ENCODE assay signal across 13 cellular contexts in the genomic region with DNA sequence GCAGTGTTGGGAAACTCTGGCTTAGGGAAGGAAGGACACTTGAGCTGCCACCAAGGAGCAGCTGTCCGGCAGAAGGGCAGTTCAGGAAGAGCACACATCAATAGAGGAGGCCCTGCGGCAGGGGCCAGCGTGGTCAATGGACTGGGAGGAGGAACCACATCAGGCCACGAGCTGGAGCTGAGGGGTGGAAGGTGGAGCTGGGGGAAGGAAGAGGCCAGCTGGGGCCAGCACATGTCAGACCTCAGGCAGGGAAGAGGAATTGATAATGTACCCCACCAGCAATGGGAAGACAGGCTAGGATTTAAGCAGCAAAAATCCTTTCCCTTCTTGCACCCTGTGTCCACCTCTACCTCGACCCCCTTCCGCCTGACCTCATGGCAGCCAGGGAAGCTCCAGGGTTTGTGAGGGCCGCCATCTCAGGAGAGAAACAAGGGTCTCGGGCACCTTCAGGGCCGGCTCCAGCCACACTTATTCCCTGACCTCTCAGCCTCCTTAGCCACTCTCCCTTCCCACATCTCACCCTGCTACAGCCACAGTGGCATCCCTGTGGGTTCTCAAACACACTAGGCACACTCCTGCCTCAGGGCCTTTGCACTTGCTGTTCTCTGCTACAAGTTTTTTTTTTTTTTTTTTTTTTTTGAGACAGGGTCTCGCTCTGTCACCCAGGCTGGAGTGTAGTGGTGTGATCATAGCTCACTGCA.
DNase-seq lines count a peak whose midpoint lies in the region; ATAC-seq lines count a peak whose summit lies in the region.
"Had no signal": no experiment of that assay in that cellular context is flagged by ENCODE, and none has a peak within 500 bp of the region (broad histone marks: within the 10 kb centered on the region; RNA-seq: fewer than 3 reads in every experiment).

No MANE protein-coding gene starts in this region.

- H3K4me3 Mint-ChIP-seq in activated T-cell treated with anti-CD3 and anti-CD28 coated beads, Interleukin-2, amount 50 U/mL, for 4 hours = peak overlapping the region; percentile 78
- peak overlapping the region; percentile 70 for H3K4me3 Mint-ChIP-seq in activated CD4-positive, alpha-beta memory T cell treated with anti-CD3 and anti-CD28 coated beads for 36 hours
- H3K4me3 Mint-ChIP-seq in immature natural killer cell = peak overlapping the region; percentile 74 to 80 (median 79)
- peak overlapping the region; percentile 17 to 69 for H3K4me3 Mint-ChIP-seq in stimulated activated naive B cell treated with anti-CD40 and anti-IgM and Interleukin-4, amounts not matched to agents 10 μg/mL and 1 μg/mL and 100 μg/mL, for 72 hours

- intact Hi-C loops in activated CD4-positive, alpha-beta memory T cell treated with anti-CD3 and anti-CD28 coated beads for 36 hours (cut with micrococcal nuclease) = no loop called here

- no peaks in the 10 kb centered on the region for H3K27me3 Mint-ChIP-seq in activated T-cell treated with anti-CD3 and anti-CD28 coated beads, Interleukin-2, amount 50 U/mL, for 4 hours (ENCODE audit: low read depth)
- no peaks in the 10 kb centered on the region for H3K27me3 Mint-ChIP-seq in activated CD4-positive, alpha-beta memory T cell treated with anti-CD3 and anti-CD28 coated beads for 36 hours
- H3K27me3 Mint-ChIP-seq in immature natural killer cell (ENCODE audit: low read depth in 3 of 3) = peaks cover 0 to 8% (median 3%) of the 10 kb centered on the region in 3 donors
- no peaks in the 10 kb centered on the region for H3K27me3 Mint-ChIP-seq in stimulated activated naive B cell treated with anti-CD40 and anti-IgM and Interleukin-4, amounts not matched to agents 10 μg/mL and 1 μg/mL and 100 μg/mL, for 72 hours

- H3K36me3 Mint-ChIP-seq in activated T-cell treated with anti-CD3 and anti-CD28 coated beads, Interleukin-2, amount 50 U/mL, for 4 hours (ENCODE audit: insufficient read depth) = no peaks in the 10 kb centered on the region
- H3K36me3 Mint-ChIP-seq in activated CD4-positive, alpha-beta memory T cell treated with anti-CD3 and anti-CD28 coated beads for 36 hours = no peaks in the 10 kb centered on the region
- no peaks in the 10 kb centered on the region for H3K36me3 Mint-ChIP-seq in immature natural killer cell
- peaks cover 0 to 5% of the 10 kb centered on the region in 2 donors for H3K36me3 Mint-ChIP-seq in stimulated activated naive B cell treated with anti-CD40 and anti-IgM and Interleukin-4, amounts not matched to agents 10 μg/mL and 1 μg/mL and 100 μg/mL, for 72 hours

- CTCF ChIA-PET in activated CD4-positive, alpha-beta memory T cell treated with anti-CD3 and anti-CD28 coated beads for 36 hours (lab: Charles Lee) = interaction anchor here (1.0 kb wide), 1 partner anchor 56 kb away, joined by 3 read pairs; no protein-coding TSS in a partner anchor

- peaks cover 30% of the 10 kb centered on the region for H3K4me1 Mint-ChIP-seq in activated T-cell treated with anti-CD3 and anti-CD28 coated beads, Interleukin-2, amount 50 U/mL, for 4 hours (ENCODE audit: low read depth)
- peaks cover 22% of the 10 kb centered on the region for H3K4me1 Mint-ChIP-seq in activated CD4-positive, alpha-beta memory T cell treated with anti-CD3 and anti-CD28 coated beads for 36 hours (ENCODE audit: low read depth)
- peaks cover 44% of the 10 kb centered on the region in 2 donors for H3K4me1 Mint-ChIP-seq in immature natural killer cell
- H3K4me1 Mint-ChIP-seq in stimulated activated naive B cell treated with anti-CD40 and anti-IgM and Interleukin-4, amounts not matched to agents 10 μg/mL and 1 μg/mL and 100 μg/mL, for 72 hours = peaks cover 34 to 53% of the 10 kb centered on the region in 2 donors

- DNase-seq in activated T-cell treated with anti-CD3 and anti-CD28 coated beads, Interleukin-2, amount 50 U/mL, for 4 hours = no peak
- DNase-seq in activated T-cell treated with anti-CD3 and anti-CD28 coated beads for 4 hours = no peak
- no peak for DNase-seq in activated CD4-positive, alpha-beta memory T cell treated with anti-CD3 and anti-CD28 coated beads for 36 hours
- DNase-seq in immature natural killer cell = no peak
- no peak for DNase-seq in stimulated activated naive B cell treated with anti-CD40 and anti-IgM and Interleukin-4, amounts not matched to agents 10 μg/mL and 1 μg/mL and 100 μg/mL, for 72 hours
- no peak for DNase-seq in COLO668 (lab: John Stamatoyannopoulos, UW; ENCODE audit: unreplicated experiment)
- DNase-seq in NCI-H748 (lab: John Stamatoyannopoulos, UW; ENCODE audit: unreplicated experiment) = no peak
- DNase-seq: activated CD4-positive, CD25-positive, alpha-beta regulatory T cell; NCI-H2081 treated with DMSO at 0.1 percent for 48 hours; PC-3; stimulated activated CD4-positive, alpha-beta T cell treated with anti-CD3 and anti-CD28 coated beads, Interleukin-4, amount 100 ng/mL, for 24 hours; testis had no signal

- H3K27ac Mint-ChIP-seq in activated CD4-positive, alpha-beta memory T cell treated with anti-CD3 and anti-CD28 coated beads for 36 hours = no peak overlapping the region
- peak overlapping the region; percentile 59 to 87 (median 69) for H3K27ac Mint-ChIP-seq in immature natural killer cell
- H3K27ac Mint-ChIP-seq in stimulated activated naive B cell treated with anti-CD40 and anti-IgM and Interleukin-4, amounts not matched to agents 10 μg/mL and 1 μg/mL and 100 μg/mL, for 72 hours = no peak overlapping the region

- no peaks in the 10 kb centered on the region for H3K9me3 Mint-ChIP-seq in activated T-cell treated with anti-CD3 and anti-CD28 coated beads, Interleukin-2, amount 50 U/mL, for 4 hours
- H3K9me3 Mint-ChIP-seq in activated CD4-positive, alpha-beta memory T cell treated with anti-CD3 and anti-CD28 coated beads for 36 hours = no peaks in the 10 kb centered on the region
- H3K9me3 Mint-ChIP-seq in immature natural killer cell = peaks cover 0 to 2% (median 0%) of the 10 kb centered on the region in 6 donors
- H3K9me3 Mint-ChIP-seq in stimulated activated naive B cell treated with anti-CD40 and anti-IgM and Interleukin-4, amounts not matched to agents 10 μg/mL and 1 μg/mL and 100 μg/mL, for 72 hours = no peaks in the 10 kb centered on the region

- POLR2A ChIA-PET in activated CD4-positive, alpha-beta memory T cell treated with anti-CD3 and anti-CD28 coated beads for 36 hours (lab: Charles Lee) = no interaction called here

- ATAC-seq in activated T-cell treated with anti-CD3 and anti-CD28 coated beads, Interleukin-2, amount 50 U/mL, for 4 hours = no peak
- no peak for ATAC-seq in stimulated activated naive B cell treated with anti-CD40 and anti-IgM and Interleukin-4, amounts not matched to agents 10 μg/mL and 1 μg/mL and 100 μg/mL, for 72 hours (replicated peaks)
- ATAC-seq in HG03342 (IDR thresholded peaks at IDR 0.05; ENCODE audit: unreplicated experiment) = no peak
- ATAC-seq: PC-3 had no signal

Comparison
In these comparisons a context has a peak if more than half of its experiments do, and no peak if none do; other contexts are left out.
1. H3K27ac Mint-ChIP-seq: peak in immature natural killer cell (6 of 6); none in activated CD4-positive, alpha-beta memory T cell treated with anti-CD3 and anti-CD28 coated beads for 36 hours (single experiment) and stimulated activated naive B cell treated with anti-CD40 and anti-IgM and Interleukin-4, amounts not matched to agents 10 μg/mL and 1 μg/mL and 100 μg/mL, for 72 hours (single experiment).
2. Peak in every context shown above with its lines, with median percentiles within 50 percentile points of each other: H3K4me3 Mint-ChIP-seq.